22 cellular contexts compared by ENCODE assay signal in the genomic region with DNA sequence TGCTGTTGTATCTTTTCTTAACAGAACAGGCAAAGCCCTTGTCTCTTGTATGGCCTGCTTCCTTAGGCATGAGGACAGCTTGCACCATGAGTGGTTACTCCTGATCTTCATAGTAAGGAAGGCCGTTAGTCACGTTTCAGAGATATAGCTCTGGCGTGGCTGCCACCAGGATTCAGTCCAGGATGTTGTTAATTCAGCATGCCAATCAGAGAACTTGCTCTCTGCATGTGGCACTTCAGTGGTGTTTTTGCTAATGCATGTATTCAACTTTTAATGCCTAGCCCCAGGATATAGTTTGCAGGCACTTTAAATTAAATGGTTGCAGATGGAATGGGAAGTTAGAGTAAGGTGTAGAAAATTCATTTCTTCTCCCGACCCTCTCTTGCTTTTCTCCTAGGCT.
"Had no signal": no experiment of that assay in that cellular context is flagged by ENCODE, and none has a peak within 500 bp of the region (broad histone marks: within the 10 kb centered on the region; RNA-seq: fewer than 3 reads in every experiment).

No MANE protein-coding gene starts in this region.

- H3K9me3 Mint-ChIP-seq: effector memory CD8-positive, alpha-beta T cell; natural killer cell; stimulated activated naive B cell treated with anti-CD40 and anti-IgM and Interleukin-4, amounts not matched to agents 10 μg/mL and 1 μg/mL and 100 μg/mL, for 72 hours; stimulated activated naive CD8-positive, alpha-beta T cell treated with anti-CD3 and anti-CD28 coated beads, Interleukin-15, Interleukin-2, amounts not matched to agents 100 ng/mL and 50 ng/mL, for 24 hours had no signal

- H3K4me3 ChIP-seq: gastrocnemius medialis, heart right ventricle, left lung, lower lobe of right lung, ovary, psoas muscle, right lobe of liver, thoracic aorta, tibial nerve, upper lobe of left lung had no signal

- H3K36me3 Mint-ChIP-seq: natural killer cell had no signal

- H3K27ac Mint-ChIP-seq: effector memory CD8-positive, alpha-beta T cell; natural killer cell; stimulated activated naive B cell treated with anti-CD40 and anti-IgM and Interleukin-4, amounts not matched to agents 10 μg/mL and 1 μg/mL and 100 μg/mL, for 72 hours; stimulated activated naive CD8-positive, alpha-beta T cell treated with anti-CD3 and anti-CD28 coated beads, Interleukin-15, Interleukin-2, amounts not matched to agents 100 ng/mL and 50 ng/mL, for 24 hours had no signal

- H3K4me3 Mint-ChIP-seq: effector memory CD8-positive, alpha-beta T cell; natural killer cell; stimulated activated naive B cell treated with anti-CD40 and anti-IgM and Interleukin-4, amounts not matched to agents 10 μg/mL and 1 μg/mL and 100 μg/mL, for 72 hours; stimulated activated naive CD8-positive, alpha-beta T cell treated with anti-CD3 and anti-CD28 coated beads, Interleukin-15, Interleukin-2, amounts not matched to agents 100 ng/mL and 50 ng/mL, for 24 hours had no signal

- H3K27ac ChIP-seq: gastrocnemius medialis, left lung, lower lobe of right lung, ovary, psoas muscle, right lobe of liver, thoracic aorta, tibial nerve, upper lobe of left lung had no signal

- H3K27me3 Mint-ChIP-seq: effector memory CD8-positive, alpha-beta T cell; stimulated activated naive B cell treated with anti-CD40 and anti-IgM and Interleukin-4, amounts not matched to agents 10 μg/mL and 1 μg/mL and 100 μg/mL, for 72 hours; stimulated activated naive CD8-positive, alpha-beta T cell treated with anti-CD3 and anti-CD28 coated beads, Interleukin-15, Interleukin-2, amounts not matched to agents 100 ng/mL and 50 ng/mL, for 24 hours had no signal

- DNase-seq: cortex of kidney; effector memory CD8-positive, alpha-beta T cell; gastrocnemius medialis; heart right ventricle; hippocampal formation; left cardiac atrium; left lung; lower lobe of right lung; natural killer cell; occipital lobe; ovary; posterior cingulate gyrus; psoas muscle; right lobe of liver; small intestine; stimulated activated CD4-positive, alpha-beta T cell treated with anti-CD3 and anti-CD28 coated beads, Interleukin-15, amount 100 ng/mL, for 24 hours; stimulated activated CD4-positive, alpha-beta T cell treated with anti-CD3 and anti-CD28 coated beads, Interleukin-2, amount 100 ng/mL, for 48 hours; stimulated activated naive B cell treated with anti-CD40 and anti-IgM and Interleukin-4, amounts not matched to agents 10 μg/mL and 1 μg/mL and 100 μg/mL, for 72 hours; upper lobe of left lung had no signal

- H3K36me3 ChIP-seq: ovary had no signal

- H3K4me1 ChIP-seq: lower lobe of right lung, upper lobe of left lung had no signal

- H3K27me3 ChIP-seq: gastrocnemius medialis, heart right ventricle, left lung, ovary, right lobe of liver, tibial nerve, upper lobe of left lung had no signal

- H3K9me3 ChIP-seq: gastrocnemius medialis, left lung, lower lobe of right lung, ovary, psoas muscle, right lobe of liver, thoracic aorta, upper lobe of left lung had no signal

- ATAC-seq: effector memory CD8-positive, alpha-beta T cell; gastrocnemius medialis; left lung; lower lobe of right lung; natural killer cell; right lobe of liver; stimulated activated naive B cell treated with anti-CD40 and anti-IgM and Interleukin-4, amounts not matched to agents 10 μg/mL and 1 μg/mL and 100 μg/mL, for 72 hours had no signal
